Comparison of ENCODE assay signal across 1 cellular context in genomic region chr2:76450024-76450475, GRCh38.
TF ChIP-seq lines count a peak whose summit lies in the region.

No MANE protein-coding gene starts in this region.

TF ChIP-seq in GM23338, 12 proteins besides CTCF, POLR2A, EP300 and RAD21 (continued from another document):
- TF ChIP-seq, protein P1, sequence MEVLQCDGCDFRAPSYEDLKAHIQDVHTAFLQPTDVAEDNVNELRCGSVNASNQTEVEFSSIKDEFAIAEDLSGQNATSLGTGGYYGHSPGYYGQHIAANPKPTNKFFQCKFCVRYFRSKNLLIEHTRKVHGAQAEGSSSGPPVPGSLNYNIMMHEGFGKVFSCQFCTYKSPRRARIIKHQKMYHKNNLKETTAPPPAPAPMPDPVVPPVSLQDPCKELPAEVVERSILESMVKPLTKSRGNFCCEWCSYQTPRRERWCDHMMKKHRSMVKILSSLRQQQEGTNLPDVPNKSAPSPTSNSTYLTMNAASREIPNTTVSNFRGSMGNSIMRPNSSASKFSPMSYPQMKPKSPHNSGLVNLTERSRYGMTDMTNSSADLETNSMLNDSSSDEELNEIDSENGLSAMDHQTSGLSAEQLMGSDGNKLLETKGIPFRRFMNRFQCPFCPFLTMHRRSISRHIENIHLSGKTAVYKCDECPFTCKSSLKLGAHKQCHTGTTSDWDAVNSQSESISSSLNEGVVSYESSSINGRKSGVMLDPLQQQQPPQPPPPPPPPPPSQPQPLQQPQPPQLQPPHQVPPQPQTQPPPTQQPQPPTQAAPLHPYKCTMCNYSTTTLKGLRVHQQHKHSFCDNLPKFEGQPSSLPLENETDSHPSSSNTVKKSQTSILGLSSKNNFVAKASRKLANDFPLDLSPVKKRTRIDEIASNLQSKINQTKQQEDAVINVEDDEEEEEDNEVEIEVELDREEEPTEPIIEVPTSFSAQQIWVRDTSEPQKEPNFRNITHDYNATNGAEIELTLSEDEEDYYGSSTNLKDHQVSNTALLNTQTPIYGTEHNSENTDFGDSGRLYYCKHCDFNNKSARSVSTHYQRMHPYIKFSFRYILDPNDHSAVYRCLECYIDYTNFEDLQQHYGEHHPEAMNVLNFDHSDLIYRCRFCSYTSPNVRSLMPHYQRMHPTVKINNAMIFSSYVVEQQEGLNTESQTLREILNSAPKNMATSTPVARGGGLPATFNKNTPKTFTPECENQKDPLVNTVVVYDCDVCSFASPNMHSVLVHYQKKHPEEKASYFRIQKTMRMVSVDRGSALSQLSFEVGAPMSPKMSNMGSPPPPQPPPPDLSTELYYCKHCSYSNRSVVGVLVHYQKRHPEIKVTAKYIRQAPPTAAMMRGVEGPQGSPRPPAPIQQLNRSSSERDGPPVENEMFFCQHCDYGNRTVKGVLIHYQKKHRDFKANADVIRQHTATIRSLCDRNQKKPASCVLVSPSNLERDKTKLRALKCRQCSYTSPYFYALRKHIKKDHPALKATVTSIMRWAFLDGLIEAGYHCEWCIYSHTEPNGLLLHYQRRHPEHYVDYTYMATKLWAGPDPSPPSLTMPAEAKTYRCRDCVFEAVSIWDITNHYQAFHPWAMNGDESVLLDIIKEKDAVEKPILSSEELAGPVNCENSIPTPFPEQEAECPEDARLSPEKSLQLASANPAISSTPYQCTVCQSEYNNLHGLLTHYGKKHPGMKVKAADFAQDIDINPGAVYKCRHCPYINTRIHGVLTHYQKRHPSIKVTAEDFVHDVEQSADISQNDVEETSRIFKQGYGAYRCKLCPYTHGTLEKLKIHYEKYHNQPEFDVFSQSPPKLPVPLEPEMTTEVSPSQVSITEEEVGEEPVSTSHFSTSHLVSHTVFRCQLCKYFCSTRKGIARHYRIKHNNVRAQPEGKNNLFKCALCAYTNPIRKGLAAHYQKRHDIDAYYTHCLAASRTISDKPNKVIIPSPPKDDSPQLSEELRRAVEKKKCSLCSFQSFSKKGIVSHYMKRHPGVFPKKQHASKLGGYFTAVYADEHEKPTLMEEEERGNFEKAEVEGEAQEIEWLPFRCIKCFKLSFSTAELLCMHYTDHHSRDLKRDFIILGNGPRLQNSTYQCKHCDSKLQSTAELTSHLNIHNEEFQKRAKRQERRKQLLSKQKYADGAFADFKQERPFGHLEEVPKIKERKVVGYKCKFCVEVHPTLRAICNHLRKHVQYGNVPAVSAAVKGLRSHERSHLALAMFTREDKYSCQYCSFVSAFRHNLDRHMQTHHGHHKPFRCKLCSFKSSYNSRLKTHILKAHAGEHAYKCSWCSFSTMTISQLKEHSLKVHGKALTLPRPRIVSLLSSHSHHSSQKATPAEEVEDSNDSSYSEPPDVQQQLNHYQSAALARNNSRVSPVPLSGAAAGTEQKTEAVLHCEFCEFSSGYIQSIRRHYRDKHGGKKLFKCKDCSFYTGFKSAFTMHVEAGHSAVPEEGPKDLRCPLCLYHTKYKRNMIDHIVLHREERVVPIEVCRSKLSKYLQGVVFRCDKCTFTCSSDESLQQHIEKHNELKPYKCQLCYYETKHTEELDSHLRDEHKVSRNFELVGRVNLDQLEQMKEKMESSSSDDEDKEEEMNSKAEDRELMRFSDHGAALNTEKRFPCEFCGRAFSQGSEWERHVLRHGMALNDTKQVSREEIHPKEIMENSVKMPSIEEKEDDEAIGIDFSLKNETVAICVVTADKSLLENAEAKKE (CRISPR knock-in tag; IDR thresholded peaks at IDR 0.05) = no peak
- no peak for TF ChIP-seq ETS1 (IDR thresholded peaks at IDR 0.05)
- TF ChIP-seq CREB1 (CRISPR knock-in tag; IDR thresholded peaks at IDR 0.05; ENCODE audit: low read depth) = no peak
- TF ChIP-seq POLR2AphosphoS5 (IDR thresholded peaks at IDR 0.05; ENCODE audit: low read depth) = no peak
- TF ChIP-seq ZNF114 (CRISPR knock-in tag; IDR thresholded peaks at IDR 0.05) = no peak
- TF ChIP-seq STAT1 (IDR thresholded peaks at IDR 0.05; ENCODE audit: unreplicated experiment) = no peak
- TF ChIP-seq NANOG (IDR thresholded peaks at IDR 0.05; ENCODE audit: borderline replicate concordance) = no peak
TF ChIP-seq in GM23338: peak in this region for 0.
